Comparison of ENCODE assay signal across 11 cellular contexts in genomic region chr1:21021311-21021710, GRCh38.
DNase-seq lines count a peak whose midpoint lies in the region; ATAC-seq, FAIRE-seq and TF ChIP-seq lines count a peak whose summit lies in the region.
"Had no signal": no experiment of that assay in that cellular context is flagged by ENCODE, and none has a peak within 500 bp of the region (broad histone marks: within the 10 kb centered on the region; RNA-seq: fewer than 3 reads in every experiment).

No MANE protein-coding gene starts in this region.

- H3K27ac ChIP-seq in HepG2 (ENCODE audit: extremely low read length, insufficient read depth, low read length) (peak overlapping the region; percentile 88), testis (peak overlapping the region in 1 of 2 donors; percentile 72)

- 98% methylated on average over 4 of the region's 4 CpGs for WGBS in HepG2 (ENCODE audit: low lambda C conversion rate)
- 90 to 91% methylated on average over 4 of the region's 4 CpGs for WGBS in testis, 2 donors

- H3K27me3 ChIP-seq in HepG2 (ENCODE audit: control insufficient read depth in 1 of 2, insufficient read depth in 2 of 2, low read length in 2 of 2) (no peaks in the 10 kb centered on the region), testis (no peaks in the 10 kb centered on the region)
- H3K27me3 ChIP-seq: SJSA1 had no signal

- no peaks in the 10 kb centered on the region for H3K9me3 ChIP-seq in HepG2 (ENCODE audit: low read length)
- no peaks in the 10 kb centered on the region for H3K9me3 ChIP-seq in testis
- H3K9me3 ChIP-seq: SJSA1 had no signal

- H3K4me3 ChIP-seq in HepG2 (replicated peaks in 1 of 3; ENCODE audit: insufficient read depth in 1 of 3, low read depth in 2 of 3, low read length in 3 of 3) (no peak overlapping the region), testis (no peak overlapping the region)
- H3K4me3 ChIP-seq: SJSA1 had no signal

- no peaks in the 10 kb centered on the region for H3K9me3 Mint-ChIP-seq in T-helper 2 cell treated with Interferon-gamma antibody and Interleukin-4, amounts not matched to agents 5 μg/mL and 100 μg/mL, for 36 hours
- H3K9me3 Mint-ChIP-seq in activated naive CD8-positive, alpha-beta T cell treated with anti-CD3 and anti-CD28 coated beads, Interleukin-2, amount 50 U/mL, for 24 hours = peaks cover 3% of the 10 kb centered on the region
- no peaks in the 10 kb centered on the region for H3K9me3 Mint-ChIP-seq in stimulated activated naive B cell treated with anti-CD40 and anti-IgM and Interleukin-4, amounts not matched to agents 10 μg/mL and 1 μg/mL and 100 μg/mL, for 72 hours

- CTCF ChIA-PET in HepG2 (lab: Yijun Ruan, JAX; ENCODE audit: low intra/inter-chr PET ratio, low total read pairs) = no interaction called here

- H4K20me1 ChIP-seq in HepG2 (ENCODE audit: insufficient read depth, low read length) = no peaks in the 10 kb centered on the region

- POLR2A ChIA-PET in HepG2 (lab: Yijun Ruan, JAX) = no interaction called here

- intact Hi-C loops in HepG2 (cut with micrococcal nuclease; ENCODE audit: unreplicated experiment) = no loop called here
- intact Hi-C loops in testis (cut with DNase I; ENCODE audit: low total_unique reads) = no loop called here

- no peak for DNase-seq in T-helper 2 cell treated with Interferon-gamma antibody and Interleukin-4, amounts not matched to agents 5 μg/mL and 100 μg/mL, for 36 hours (ENCODE audit: low spot score)
- DNase-seq in T-helper 2 cell (no peak), HepG2 (ENCODE audit: low spot score) (no peak), testis (no peak)
- DNase-seq in activated naive CD8-positive, alpha-beta T cell treated with anti-CD3 and anti-CD28 coated beads, Interleukin-2, amount 50 U/mL, for 24 hours = no peak
- no peak for DNase-seq in stimulated activated naive B cell treated with anti-CD40 and anti-IgM and Interleukin-4, amounts not matched to agents 10 μg/mL and 1 μg/mL and 100 μg/mL, for 72 hours
- DNase-seq in stimulated activated naive CD8-positive, alpha-beta T cell treated with anti-CD3 and anti-CD28 coated beads, Interleukin-15, Interleukin-2, amounts not matched to agents 100 U/mL and 50 U/mL, for 24 hours = no peak
- DNase-seq: NCI-H345 had no signal

- no peak for TF ChIP-seq POLR2A in HepG2 (IDR thresholded peaks at IDR 0.05; ENCODE audit: insufficient read depth in 1 of 2, low read depth in 2 of 2, low read length in 2 of 2)
- TF ChIP-seq POLR2A in testis (IDR thresholded peaks at IDR 0.05) = no peak

- H3K9ac ChIP-seq in HepG2 (ENCODE audit: insufficient read depth, low read depth, low read length) = peak overlapping the region; percentile 44; the same call in 1 of the 2 replicates

- peaks cover 13% of the 10 kb centered on the region for H3K36me3 Mint-ChIP-seq in T-helper 2 cell treated with Interferon-gamma antibody and Interleukin-4, amounts not matched to agents 5 μg/mL and 100 μg/mL, for 36 hours (ENCODE audit: low read depth)
- H3K36me3 Mint-ChIP-seq in activated naive CD8-positive, alpha-beta T cell treated with anti-CD3 and anti-CD28 coated beads, Interleukin-2, amount 50 U/mL, for 24 hours (ENCODE audit: low read depth) = peaks cover 17% of the 10 kb centered on the region
- H3K36me3 Mint-ChIP-seq in stimulated activated naive B cell treated with anti-CD40 and anti-IgM and Interleukin-4, amounts not matched to agents 10 μg/mL and 1 μg/mL and 100 μg/mL, for 72 hours = peaks cover 20 to 27% of the 10 kb centered on the region in 2 donors

- ATAC-seq in activated naive CD8-positive, alpha-beta T cell treated with anti-CD3 and anti-CD28 coated beads, Interleukin-2, amount 50 U/mL, for 24 hours = no peak
- no peak for ATAC-seq in HepG2
- no peak for ATAC-seq in stimulated activated naive B cell treated with anti-CD40 and anti-IgM and Interleukin-4, amounts not matched to agents 10 μg/mL and 1 μg/mL and 100 μg/mL, for 72 hours (replicated peaks)
- ATAC-seq in HG02884 (IDR thresholded peaks at IDR 0.05; ENCODE audit: unreplicated experiment) = no peak
- ATAC-seq in stimulated activated naive CD8-positive, alpha-beta T cell treated with anti-CD3 and anti-CD28 coated beads, Interleukin-15, Interleukin-2, amounts not matched to agents 100 U/mL and 50 U/mL, for 24 hours = no peak

- H3K27me3 Mint-ChIP-seq in T-helper 2 cell treated with Interferon-gamma antibody and Interleukin-4, amounts not matched to agents 5 μg/mL and 100 μg/mL, for 36 hours (ENCODE audit: low read depth) = no peaks in the 10 kb centered on the region
- H3K27me3 Mint-ChIP-seq in activated naive CD8-positive, alpha-beta T cell treated with anti-CD3 and anti-CD28 coated beads, Interleukin-2, amount 50 U/mL, for 24 hours = no peaks in the 10 kb centered on the region
- H3K27me3 Mint-ChIP-seq in stimulated activated naive B cell treated with anti-CD40 and anti-IgM and Interleukin-4, amounts not matched to agents 10 μg/mL and 1 μg/mL and 100 μg/mL, for 72 hours = no peaks in the 10 kb centered on the region

- TF ChIP-seq EP300 in HepG2 (IDR thresholded peaks at IDR 0.05; ENCODE audit: low read depth in 2 of 2, low read length in 2 of 2) (no peak), HepG2 (CRISPR knock-in tag; IDR thresholded peaks at IDR 0.05; ENCODE audit: borderline replicate concordance) (no peak)

- H3K36me3 ChIP-seq in HepG2 (replicated peaks in 1 of 2; ENCODE audit: control insufficient read depth in 1 of 2, insufficient read depth in 2 of 2, low read length in 2 of 2) (no peaks in the 10 kb centered on the region), testis (ENCODE audit: low read depth, missing control alignments) (no peaks in the 10 kb centered on the region)
- H3K36me3 ChIP-seq: SJSA1 had no signal

- no peak overlapping the region for H2AFZ ChIP-seq in HepG2 (ENCODE audit: low read length)

- H3K4me1 Mint-ChIP-seq in T-helper 2 cell treated with Interferon-gamma antibody and Interleukin-4, amounts not matched to agents 5 μg/mL and 100 μg/mL, for 36 hours (ENCODE audit: low read depth) = peaks cover 14% of the 10 kb centered on the region
- peaks cover 31% of the 10 kb centered on the region for H3K4me1 Mint-ChIP-seq in activated naive CD8-positive, alpha-beta T cell treated with anti-CD3 and anti-CD28 coated beads, Interleukin-2, amount 50 U/mL, for 24 hours
- peaks cover 15 to 41% of the 10 kb centered on the region in 2 donors for H3K4me1 Mint-ChIP-seq in stimulated activated naive B cell treated with anti-CD40 and anti-IgM and Interleukin-4, amounts not matched to agents 10 μg/mL and 1 μg/mL and 100 μg/mL, for 72 hours

- FAIRE-seq in HepG2 (lab: Jason Lieb, UNC) = no peak
- FAIRE-seq: G401.6 had no signal

- no TSS peak for BruUV-seq in HepG2 (replicated peaks; lab: Mats Ljungman, UMichigan)

- no peak overlapping the region for H3K4me2 ChIP-seq in HepG2 (ENCODE audit: low read depth, low read length)

- H3K4me3 Mint-ChIP-seq in T-helper 2 cell treated with Interferon-gamma antibody and Interleukin-4, amounts not matched to agents 5 μg/mL and 100 μg/mL, for 36 hours = no peak overlapping the region
- H3K4me3 Mint-ChIP-seq in activated naive CD8-positive, alpha-beta T cell treated with anti-CD3 and anti-CD28 coated beads, Interleukin-2, amount 50 U/mL, for 24 hours = no peak overlapping the region
- peak overlapping the region in 1 of 2 donors; percentile 19 for H3K4me3 Mint-ChIP-seq in stimulated activated naive B cell treated with anti-CD40 and anti-IgM and Interleukin-4, amounts not matched to agents 10 μg/mL and 1 μg/mL and 100 μg/mL, for 72 hours

- in situ Hi-C loops in HepG2 (cut with HindIII; ENCODE audit: extremely low pct_ligation_motif_present, low pct_unique_long_range_greater_than_20kb) = no loop called here

- H3K4me1 ChIP-seq in HepG2 (ENCODE audit: insufficient read depth, low read length) (peaks cover 52% of the 10 kb centered on the region), testis (peaks cover 8% of the 10 kb centered on the region)

- TF ChIP-seq RAD21 in HepG2 (CRISPR knock-in tag; IDR thresholded peaks at IDR 0.05) = no peak

- H3K79me2 ChIP-seq in HepG2 (ENCODE audit: insufficient read depth, low read length) = peaks cover 15% of the 10 kb centered on the region

- H3K27ac Mint-ChIP-seq in T-helper 2 cell treated with Interferon-gamma antibody and Interleukin-4, amounts not matched to agents 5 μg/mL and 100 μg/mL, for 36 hours = peak overlapping the region; percentile 3
- peak overlapping the region; percentile 11 for H3K27ac Mint-ChIP-seq in activated naive CD8-positive, alpha-beta T cell treated with anti-CD3 and anti-CD28 coated beads, Interleukin-2, amount 50 U/mL, for 24 hours
- peak overlapping the region; percentile 37 for H3K27ac Mint-ChIP-seq in stimulated activated naive B cell treated with anti-CD40 and anti-IgM and Interleukin-4, amounts not matched to agents 10 μg/mL and 1 μg/mL and 100 μg/mL, for 72 hours

- TF ChIP-seq CTCF in HepG2 (CRISPR knock-in tag; IDR thresholded peaks at IDR 0.05) (no peak), testis (IDR thresholded peaks at IDR 0.05) (no peak)

TF ChIP-seq in HepG2, 621 proteins besides CTCF, POLR2A, EP300 and RAD21 (continues in another document):
- no peak for TF ChIP-seq ZNF704 (CRISPR knock-in tag; IDR thresholded peaks at IDR 0.05; ENCODE audit: borderline replicate concordance)
- TF ChIP-seq ZNF12 (CRISPR knock-in tag; IDR thresholded peaks at IDR 0.05) = no peak
- TF ChIP-seq MXD1 (CRISPR knock-in tag; IDR thresholded peaks at IDR 0.05) = no peak
